In the genomic region with DNA sequence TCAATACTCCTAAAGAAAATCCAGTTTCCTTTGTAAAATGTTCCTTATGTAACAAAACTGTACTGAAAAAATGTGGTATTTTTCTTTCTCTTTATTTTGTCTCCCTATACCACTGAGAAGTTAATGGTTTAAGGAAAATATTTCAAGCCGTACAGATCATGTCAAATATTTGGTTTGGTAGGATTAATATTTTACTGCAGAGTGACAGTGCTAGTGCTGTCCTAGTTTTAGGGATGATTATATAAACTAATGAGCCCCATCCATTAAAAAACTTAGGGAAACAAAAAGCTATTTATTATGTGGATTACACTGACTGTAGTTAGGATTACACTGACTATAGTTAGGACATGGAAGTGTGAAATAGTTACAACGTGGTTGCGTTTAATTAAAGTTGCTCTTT, we compare ENCODE assay signal across 13 cellular contexts.
DNase-seq lines count a peak whose midpoint lies in the region; FAIRE-seq and TF ChIP-seq lines count a peak whose summit lies in the region.
"Had no signal": no experiment of that assay in that cellular context is flagged by ENCODE, and none has a peak within 500 bp of the region (broad histone marks: within the 10 kb centered on the region; RNA-seq: fewer than 3 reads in every experiment).

No MANE protein-coding gene starts in this region.

- H2BK12ac ChIP-seq in mesenchymal stem cell (ENCODE audit: low read length in 2 of 2), result no peak overlapping the region

- peaks cover 2% of the 10 kb centered on the region for H3K79me2 ChIP-seq in mammary epithelial cell (ENCODE audit: insufficient read depth, low read length)
- no peaks in the 10 kb centered on the region for H3K79me2 ChIP-seq in keratinocyte (ENCODE audit: control insufficient read depth, insufficient read depth, low read length)

- H3K27ac ChIP-seq in mammary epithelial cell (ENCODE audit: insufficient read depth, low read depth, low read length) (peak overlapping the region; percentile 11), breast epithelium (no peak overlapping the region), keratinocyte (ENCODE audit: control insufficient read depth, insufficient read depth, low read length) (no peak overlapping the region), mesenchymal stem cell (ENCODE audit: low read length, poor library complexity, severe bottlenecking) (peak overlapping the region; percentile 13)
- H3K27ac ChIP-seq: BLaER1 treated with 17β-estradiol and CSF1 and Interleukin-3, amounts not matched to agents 10 nM and 100 nM had no signal

- H3K18ac ChIP-seq in mesenchymal stem cell (ENCODE audit: low read depth in 1 of 2, low read length in 2 of 2), result no peak overlapping the region

- FAIRE-seq in keratinocyte (lab: Jason Lieb, UNC), result peak; percentile 34
- FAIRE-seq: H1, HTR-8/SVneo had no signal

- no peak overlapping the region for H3K23ac ChIP-seq in mesenchymal stem cell (ENCODE audit: low read length in 2 of 2)

- H3K14ac ChIP-seq in mesenchymal stem cell (ENCODE audit: low read length in 2 of 2), result no peak overlapping the region

- H2BK5ac ChIP-seq in mesenchymal stem cell (ENCODE audit: low read depth, low read length, poor library complexity, severe bottlenecking), result no peak overlapping the region

- H4K91ac ChIP-seq in mesenchymal stem cell (ENCODE audit: low read length), result no peak overlapping the region

- whole genome bisulfite sequencing in mammary epithelial cell (ENCODE audit: low coverage, missing lambda C conversion rate), result 89% methylated on average over 3 of the region's 3 CpGs
- 96% methylated on average over 3 of the region's 3 CpGs for WGBS in mesenchymal stem cell

- H3K36me3 ChIP-seq in mammary epithelial cell (ENCODE audit: insufficient read depth, low read length) (no peaks in the 10 kb centered on the region), breast epithelium (no peaks in the 10 kb centered on the region), keratinocyte (ENCODE audit: control insufficient read depth in 2 of 2, extremely low read depth in 1 of 2, insufficient read depth in 2 of 2, low read length in 2 of 2) (no peaks in the 10 kb centered on the region), mesenchymal stem cell (ENCODE audit: control insufficient read depth in 1 of 2, insufficient read depth in 2 of 2, low read depth in 1 of 2, low read length in 2 of 2) (no peaks in the 10 kb centered on the region)
- H3K36me3 ChIP-seq: BLaER1 treated with 17β-estradiol and CSF1 and Interleukin-3, amounts not matched to agents 10 nM and 100 nM; HAP-1 had no signal

- no peak overlapping the region for H4K8ac ChIP-seq in mesenchymal stem cell (ENCODE audit: low read length)

- DNase-seq in mammary epithelial cell (no peak), breast epithelium (ENCODE audit: low spot score in 2 of 2) (no peak), keratinocyte (ENCODE audit: low read depth, low spot score) (no peak), mesenchymal stem cell (no peak), germinal center (ENCODE audit: low spot score) (no peak), glomerular visceral epithelial cell (ENCODE audit: extremely low spot score) (no peak), NCI-H2081 (lab: John Stamatoyannopoulos, UW) (no peak), SKM-1 (lab: John Stamatoyannopoulos, UW; ENCODE audit: unreplicated experiment) (no peak)
- DNase-seq: 8988T had no signal

- intact Hi-C loops in mammary epithelial cell (cut with micrococcal nuclease) (loop anchor here (5.0 kb wide), 2 partner anchors 125 to 220 kb away; no protein-coding TSS in a partner anchor), breast epithelium (cut with DNase I; ENCODE audit: low total_unique reads) (no loop called here)

- H3K4me1 ChIP-seq in mammary epithelial cell (ENCODE audit: insufficient read depth, low read length), result peaks cover 34% of the 10 kb centered on the region
- H3K4me1 ChIP-seq in breast epithelium, result no peaks in the 10 kb centered on the region
- H3K4me1 ChIP-seq in keratinocyte (ENCODE audit: control insufficient read depth, extremely low read depth, insufficient read depth, low read length), result peaks cover 32% of the 10 kb centered on the region
- peaks cover 6% of the 10 kb centered on the region for H3K4me1 ChIP-seq in mesenchymal stem cell (ENCODE audit: control insufficient read depth, insufficient read depth, low read depth, low read length)
- H3K4me1 ChIP-seq: HAP-1 had no signal

- CTCF ChIA-PET in mammary epithelial cell (lab: Charles Lee; ENCODE audit: low non-redundant PET), result interaction anchor here (0.6 kb wide), 1 partner anchor 55 kb away, joined by 4 read pairs; no protein-coding TSS in a partner anchor

- H2BK120ac ChIP-seq in mesenchymal stem cell (ENCODE audit: low read depth, low read length), result no peak overlapping the region

- no peak overlapping the region for H3K9ac ChIP-seq in mammary epithelial cell (ENCODE audit: insufficient read depth, low read length)
- no peak overlapping the region for H3K9ac ChIP-seq in keratinocyte (ENCODE audit: control insufficient read depth, extremely low read depth, insufficient read depth, low read length)
- peak overlapping the region; percentile 42 for H3K9ac ChIP-seq in mesenchymal stem cell (ENCODE audit: low read length)
- H3K9ac ChIP-seq: BLaER1 treated with 17β-estradiol and CSF1 and Interleukin-3, amounts not matched to agents 10 nM and 100 nM had no signal

- H4K20me1 ChIP-seq in mammary epithelial cell (ENCODE audit: insufficient read depth, low read length) (no peaks in the 10 kb centered on the region), keratinocyte (ENCODE audit: control insufficient read depth, extremely low read depth, insufficient read depth, low read length) (no peaks in the 10 kb centered on the region)
- H4K20me1 ChIP-seq: BLaER1 treated with 17β-estradiol and CSF1 and Interleukin-3, amounts not matched to agents 10 nM and 100 nM had no signal

- TF ChIP-seq CTCF in mammary epithelial cell (conservative IDR thresholded peaks at IDR 0.05 in 1 of 2, IDR thresholded peaks at IDR 0.05 in 1 of 2; ENCODE audit: extremely low read depth in 1 of 2, insufficient read depth in 1 of 2, low read depth in 1 of 2, low read length in 2 of 2), result no peak
- TF ChIP-seq CTCF in breast epithelium (IDR thresholded peaks at IDR 0.05), result no peak
- no peak for TF ChIP-seq CTCF in keratinocyte (optimal IDR thresholded peaks at IDR 0.05 in 1 of 3, IDR thresholded peaks at IDR 0.05 in 1 of 3, conservative IDR thresholded peaks at IDR 0.05 in 1 of 3; ENCODE audit: extremely low read depth in 1 of 3, insufficient read depth in 2 of 3, low read length in 3 of 3)

- H2AFZ ChIP-seq in mammary epithelial cell (ENCODE audit: low read depth, low read length), result no peak overlapping the region
- no peak overlapping the region for H2AFZ ChIP-seq in keratinocyte (ENCODE audit: control insufficient read depth, low read length)
- no peak overlapping the region for H2AFZ ChIP-seq in mesenchymal stem cell (ENCODE audit: low read depth, low read length)

- H3K79me1 ChIP-seq in mesenchymal stem cell (replicated peaks; ENCODE audit: low read length, poor library complexity, severe bottlenecking), result peaks cover 10% of the 10 kb centered on the region

- H3K27me3 ChIP-seq in mammary epithelial cell (ENCODE audit: insufficient read depth, low read length) (no peaks in the 10 kb centered on the region), breast epithelium (no peaks in the 10 kb centered on the region), keratinocyte (ENCODE audit: control insufficient read depth, extremely low read depth, insufficient read depth, low read length) (no peaks in the 10 kb centered on the region), mesenchymal stem cell (ENCODE audit: control insufficient read depth in 1 of 2, insufficient read depth in 1 of 2, low read length in 2 of 2) (no peaks in the 10 kb centered on the region)
- H3K27me3 ChIP-seq: BLaER1 treated with 17β-estradiol and CSF1 and Interleukin-3, amounts not matched to agents 10 nM and 100 nM had no signal

- dilution Hi-C loops in mammary epithelial cell (cut with HindIII; ENCODE audit: low sequenced_read_pairs) (no loop called here), keratinocyte (cut with MboI; ENCODE audit: extremely low pct_ligation_motif_present, low sequenced_read_pairs) (no loop called here)

- H2BK15ac ChIP-seq in mesenchymal stem cell (ENCODE audit: low read depth, poor library complexity, severe bottlenecking), result no peak overlapping the region

- no peaks in the 10 kb centered on the region for H3K9me3 ChIP-seq in mammary epithelial cell (replicated peaks; ENCODE audit: insufficient read depth, low read length)
- no peaks in the 10 kb centered on the region for H3K9me3 ChIP-seq in breast epithelium
- H3K9me3 ChIP-seq in keratinocyte (ENCODE audit: control insufficient read depth, low read depth, low read length), result no peaks in the 10 kb centered on the region
- H3K9me3 ChIP-seq in mesenchymal stem cell (ENCODE audit: control insufficient read depth, low read length), result no peaks in the 10 kb centered on the region
- H3K9me3 ChIP-seq: BLaER1 treated with 17β-estradiol and CSF1 and Interleukin-3, amounts not matched to agents 10 nM and 100 nM; HAP-1 had no signal

- H3K4me2 ChIP-seq in mammary epithelial cell (ENCODE audit: insufficient read depth, low read depth, low read length) (no peak overlapping the region), keratinocyte (ENCODE audit: control insufficient read depth, extremely low read depth, insufficient read depth, low read depth, low read length) (no peak overlapping the region), mesenchymal stem cell (ENCODE audit: low read length, poor library complexity, severe bottlenecking) (no peak overlapping the region)
- H3K4me2 ChIP-seq: BLaER1 treated with 17β-estradiol and CSF1 and Interleukin-3, amounts not matched to agents 10 nM and 100 nM had no signal

- no peak overlapping the region for H2AK5ac ChIP-seq in mesenchymal stem cell (ENCODE audit: low read length, severe bottlenecking)

- no TSS peak for BruUV-seq in mammary epithelial cell (replicated peaks; lab: Mats Ljungman, UMichigan)

- no peaks in the 10 kb centered on the region for H3K9me1 ChIP-seq in keratinocyte (ENCODE audit: control insufficient read depth, extremely low read depth, insufficient read depth, low read length)

- TF ChIP-seq POLR2A in breast epithelium (IDR thresholded peaks at IDR 0.05), result no peak

- no peak overlapping the region for H3K4ac ChIP-seq in mesenchymal stem cell (ENCODE audit: low read depth in 1 of 2, low read length in 2 of 2)

- in situ Hi-C loops in mammary epithelial cell (cut with MboI; ENCODE audit: low sequenced_read_pairs in 2 of 2), result no loop called here

- H3K4me3 ChIP-seq in mammary epithelial cell (replicated peaks in 1 of 3; ENCODE audit: insufficient read depth in 1 of 3, low read depth in 2 of 3, low read length in 3 of 3) (no peak overlapping the region), breast epithelium (no peak overlapping the region), keratinocyte (ENCODE audit: control insufficient read depth in 2 of 3, extremely low read depth in 1 of 3, insufficient read depth in 2 of 3, low read depth in 1 of 3, low read length in 3 of 3) (no peak overlapping the region), mesenchymal stem cell (ENCODE audit: insufficient read depth in 1 of 2, low read depth in 1 of 2, low read length in 2 of 2) (no peak overlapping the region)
- H3K4me3 ChIP-seq: BLaER1 treated with 17β-estradiol and CSF1 and Interleukin-3, amounts not matched to agents 10 nM and 100 nM; HAP-1 had no signal

Comparison
In these comparisons a context has a peak if more than half of its experiments do, and no peak if none do; other contexts are left out.
1. H3K27ac ChIP-seq: peak in mammary epithelial cell (single experiment) and mesenchymal stem cell (single experiment); none in breast epithelium (0 of 2) and keratinocyte (single experiment).